1 cellular context compared by ENCODE assay signal in the genomic region with DNA sequence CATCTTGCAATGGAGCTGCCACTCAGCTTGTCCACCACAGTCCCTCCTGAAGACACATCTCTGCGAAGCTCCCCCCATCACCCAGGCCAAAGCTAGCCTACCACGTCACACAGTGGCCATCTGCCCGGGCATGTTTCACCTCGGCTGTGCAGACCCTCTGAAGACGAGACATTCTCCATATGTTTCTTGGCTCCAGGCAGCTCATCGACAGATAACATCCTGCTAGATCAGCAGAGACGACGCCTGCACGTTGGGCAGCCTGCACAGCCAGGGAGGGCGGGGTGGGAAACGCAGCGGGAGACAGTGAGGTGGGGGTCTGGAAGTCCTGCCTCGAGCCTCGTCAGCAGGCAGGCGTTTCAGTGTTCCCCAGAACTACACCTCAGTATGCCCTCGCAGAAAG.
TF ChIP-seq lines count a peak whose summit lies in the region.

No MANE protein-coding gene starts in this region.

TF ChIP-seq in H1, 55 proteins besides CTCF, POLR2A, EP300 and RAD21:
- TF ChIP-seq CTBP2 (IDR thresholded peaks at IDR 0.05; ENCODE audit: borderline replicate concordance, insufficient read depth, insufficient read length, low read length) (no peak), HDAC2 (IDR thresholded peaks at IDR 0.05; ENCODE audit: borderline replicate concordance in 1 of 2, low read depth in 2 of 2, low read length in 2 of 2) (no peak), EGR1 (IDR thresholded peaks at IDR 0.05; ENCODE audit: borderline replicate concordance, low read depth, low read length) (no peak), TBP (IDR thresholded peaks at IDR 0.05; ENCODE audit: low read depth, low read length) (no peak), CREB1 (IDR thresholded peaks at IDR 0.05) (no peak), CHD7 (IDR thresholded peaks at IDR 0.05; ENCODE audit: insufficient replicate concordance, low read length) (no peak), GTF2F1 (IDR thresholded peaks at IDR 0.05; ENCODE audit: borderline replicate concordance, low read depth, low read length) (no peak), RNF2 (IDR thresholded peaks at IDR 0.05; ENCODE audit: borderline replicate concordance, low read depth, low read length, missing control alignments, poor library complexity, severe bottlenecking) (no peak), BCL11A (IDR thresholded peaks at IDR 0.05; ENCODE audit: low read depth in 2 of 2, low read length in 2 of 2) (no peak), JUN (IDR thresholded peaks at IDR 0.05; ENCODE audit: low read depth, low read length) (no peak), RBBP5 (IDR thresholded peaks at IDR 0.05; ENCODE audit: borderline replicate concordance, low read depth, low read length) (no peak), KDM5A (IDR thresholded peaks at IDR 0.05; ENCODE audit: low read length) (no peak), MAFK (IDR thresholded peaks at IDR 0.05; ENCODE audit: low read depth, low read length) (no peak), TAF7 (optimal IDR thresholded peaks at IDR 0.05; ENCODE audit: borderline replicate concordance, low read depth, low read length) (no peak), ASH2L (IDR thresholded peaks at IDR 0.05; ENCODE audit: low read length) (no peak), SP1 (IDR thresholded peaks at IDR 0.05; ENCODE audit: low read depth, low read length) (no peak), CBX5 (IDR thresholded peaks at IDR 0.05; ENCODE audit: low read depth, low read length) (no peak)
- TF ChIP-seq, protein P1, sequence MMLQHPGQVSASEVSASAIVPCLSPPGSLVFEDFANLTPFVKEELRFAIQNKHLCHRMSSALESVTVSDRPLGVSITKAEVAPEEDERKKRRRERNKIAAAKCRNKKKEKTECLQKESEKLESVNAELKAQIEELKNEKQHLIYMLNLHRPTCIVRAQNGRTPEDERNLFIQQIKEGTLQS (IDR thresholded peaks at IDR 0.05; ENCODE audit: insufficient read depth, low read depth, low read length) = no peak
- TF ChIP-seq, protein P2, sequence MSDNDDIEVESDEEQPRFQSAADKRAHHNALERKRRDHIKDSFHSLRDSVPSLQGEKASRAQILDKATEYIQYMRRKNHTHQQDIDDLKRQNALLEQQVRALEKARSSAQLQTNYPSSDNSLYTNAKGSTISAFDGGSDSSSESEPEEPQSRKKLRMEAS (IDR thresholded peaks at IDR 0.05) = no peak
- TF ChIP-seq, protein P3, sequence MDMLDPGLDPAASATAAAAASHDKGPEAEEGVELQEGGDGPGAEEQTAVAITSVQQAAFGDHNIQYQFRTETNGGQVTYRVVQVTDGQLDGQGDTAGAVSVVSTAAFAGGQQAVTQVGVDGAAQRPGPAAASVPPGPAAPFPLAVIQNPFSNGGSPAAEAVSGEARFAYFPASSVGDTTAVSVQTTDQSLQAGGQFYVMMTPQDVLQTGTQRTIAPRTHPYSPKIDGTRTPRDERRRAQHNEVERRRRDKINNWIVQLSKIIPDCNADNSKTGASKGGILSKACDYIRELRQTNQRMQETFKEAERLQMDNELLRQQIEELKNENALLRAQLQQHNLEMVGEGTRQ (IDR thresholded peaks at IDR 0.05; ENCODE audit: low read length) = no peak
